8 cellular contexts compared by ENCODE assay signal in genomic region chr1:59296358-59297256, GRCh38. TPM values are rescaled to one million over a fixed set of nuclear protein-coding genes. Genes with fewer than 3 reads are reported as not detected.
DNase-seq lines count a peak whose midpoint lies in the region; FAIRE-seq and TF ChIP-seq lines count a peak whose summit lies in the region.

A gene with protein sequence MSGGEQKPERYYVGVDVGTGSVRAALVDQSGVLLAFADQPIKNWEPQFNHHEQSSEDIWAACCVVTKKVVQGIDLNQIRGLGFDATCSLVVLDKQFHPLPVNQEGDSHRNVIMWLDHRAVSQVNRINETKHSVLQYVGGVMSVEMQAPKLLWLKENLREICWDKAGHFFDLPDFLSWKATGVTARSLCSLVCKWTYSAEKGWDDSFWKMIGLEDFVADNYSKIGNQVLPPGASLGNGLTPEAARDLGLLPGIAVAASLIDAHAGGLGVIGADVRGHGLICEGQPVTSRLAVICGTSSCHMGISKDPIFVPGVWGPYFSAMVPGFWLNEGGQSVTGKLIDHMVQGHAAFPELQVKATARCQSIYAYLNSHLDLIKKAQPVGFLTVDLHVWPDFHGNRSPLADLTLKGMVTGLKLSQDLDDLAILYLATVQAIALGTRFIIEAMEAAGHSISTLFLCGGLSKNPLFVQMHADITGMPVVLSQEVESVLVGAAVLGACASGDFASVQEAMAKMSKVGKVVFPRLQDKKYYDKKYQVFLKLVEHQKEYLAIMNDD (plus strand): TSS chr1:59297094. CDS start chr1:59321550, 24,456 bp downstream.

- H4K20me1 ChIP-seq in MM.1S (ENCODE audit: insufficient read depth, low read length) = no peaks in the 10 kb centered on the region
- H4K20me1 ChIP-seq in neural progenitor cell (ENCODE audit: low read depth) = no peaks in the 10 kb centered on the region

- peaks cover 4% of the 10 kb centered on the region for H3K9me3 Mint-ChIP-seq in neural progenitor cell

- H3K27me3 ChIP-seq in MM.1S (replicated peaks; ENCODE audit: insufficient read depth, low read length) (no peaks in the 10 kb centered on the region), neural progenitor cell (peaks cover 12% of the 10 kb centered on the region), stomach smooth muscle (ENCODE audit: control insufficient read depth in 1 of 2, insufficient read depth in 2 of 2, low read length in 2 of 2) (no peaks in the 10 kb centered on the region)

- peaks cover 5% of the 10 kb centered on the region for H3K36me3 Mint-ChIP-seq in neural progenitor cell

- H3K9ac ChIP-seq in MM.1S (ENCODE audit: low read length) (peak within 1 kb of the TSS; percentile 73), neural progenitor cell (peak within 1 kb of the TSS; percentile 11), stomach smooth muscle (ENCODE audit: low read length in 2 of 2) (peak within 1 kb of the TSS; percentile 98 to 100)

- H3K4me1 Mint-ChIP-seq in neural progenitor cell = peaks cover 16% of the 10 kb centered on the region

- H3K36me3 ChIP-seq in MM.1S (replicated peaks; ENCODE audit: insufficient read depth, low read length) (no peaks in the 10 kb centered on the region), neural progenitor cell (no peaks in the 10 kb centered on the region), stomach smooth muscle (ENCODE audit: control insufficient read depth in 2 of 2, insufficient read depth in 2 of 2, low read length in 2 of 2) (no peaks in the 10 kb centered on the region)

- peak within 1 kb of the TSS; percentile 91 for H2AFZ ChIP-seq in MM.1S (ENCODE audit: low read length)
- peak within 1 kb of the TSS; percentile 92 for H2AFZ ChIP-seq in neural progenitor cell (replicated peaks)

- H3F3A ChIP-seq in MM.1S (ENCODE audit: insufficient read depth, low read length) (peaks cover 23% of the 10 kb centered on the region), neural progenitor cell (ENCODE audit: low read depth) (peaks cover 24% of the 10 kb centered on the region)

- H3K79me2 ChIP-seq in MM.1S (ENCODE audit: low read length) (no peaks in the 10 kb centered on the region), neural progenitor cell (ENCODE audit: low read depth) (no peaks in the 10 kb centered on the region)

- H3K4me2 ChIP-seq in MM.1S (ENCODE audit: low read depth, low read length) (peak within 1 kb of the TSS; percentile 97), neural progenitor cell (peak within 1 kb of the TSS; percentile 85)

- H3K27ac Mint-ChIP-seq in neural progenitor cell = peak within 1 kb of the TSS; percentile 98

- DNase-seq in HCEC 1CT (peak; percentile 100), MM.1S (peak; percentile 96), SIG-M5 treated with dmso at 0.1 percent for 504 hours (lab: John Stamatoyannopoulos, UW; ENCODE audit: unreplicated experiment) (peak; percentile 96), foreskin fibroblast (peak; percentile 99), neural progenitor cell (ENCODE audit: low spot score) (peak; percentile 96)
- peak; percentile 71 for DNase-seq in activated gamma-delta T cell treated with anti-CD3 and anti-CD28 coated beads, Interleukin-2, amount 50 U/mL, for 16 hours (ENCODE audit: low read depth)

- TF ChIP-seq CTCF in MM.1S (IDR thresholded peaks at IDR 0.05; ENCODE audit: low read length) (no peak), foreskin fibroblast (IDR thresholded peaks at IDR 0.05; ENCODE audit: low read depth, low read length) (no peak), neural progenitor cell (IDR thresholded peaks at IDR 0.05) (no peak)

- H3K27ac ChIP-seq in MM.1S (ENCODE audit: low read length) (peak within 1 kb of the TSS; percentile 75), neural progenitor cell (peak within 1 kb of the TSS; percentile 80), stomach smooth muscle (ENCODE audit: low read length) (peak within 1 kb of the TSS; percentile 100)

- peak; percentile 81 for FAIRE-seq in G401.6 (lab: Jason Lieb, UNC)

- H3K27me3 Mint-ChIP-seq in neural progenitor cell (ENCODE audit: insufficient read depth, low read depth) = peaks cover 8% of the 10 kb centered on the region

- no peaks in the 10 kb centered on the region for H3K9me2 ChIP-seq in MM.1S (replicated peaks; ENCODE audit: insufficient read depth, low read length)

- no peaks in the 10 kb centered on the region for H3K9me3 ChIP-seq in MM.1S (replicated peaks; ENCODE audit: insufficient read depth, low read length)
- no peaks in the 10 kb centered on the region for H3K9me3 ChIP-seq in neural progenitor cell (ENCODE audit: low read depth)
- H3K9me3 ChIP-seq in stomach smooth muscle (ENCODE audit: control insufficient read depth in 2 of 2, low read length in 2 of 2) = no peaks in the 10 kb centered on the region

- H3K4me1 ChIP-seq in MM.1S (ENCODE audit: low read length) = peaks cover 30% of the 10 kb centered on the region
- peaks cover 6% of the 10 kb centered on the region for H3K4me1 ChIP-seq in neural progenitor cell
- H3K4me1 ChIP-seq in stomach smooth muscle (ENCODE audit: control insufficient read depth, insufficient read depth, low read length) = peaks cover 5% of the 10 kb centered on the region

- H3K4me3 ChIP-seq in MM.1S (ENCODE audit: low read length) = peak within 1 kb of the TSS; percentile 81
- H3K4me3 ChIP-seq in foreskin fibroblast (ENCODE audit: low read depth in 1 of 2, low read length in 2 of 2) = peak within 1 kb of the TSS; percentile 65 to 75
- peak within 1 kb of the TSS; percentile 55 for H3K4me3 ChIP-seq in neural progenitor cell
- H3K4me3 ChIP-seq in stomach smooth muscle (ENCODE audit: low read length in 2 of 2) = peak within 1 kb of the TSS; percentile 89 to 90

- peak within 1 kb of the TSS; percentile 87 for H3K4me3 Mint-ChIP-seq in neural progenitor cell

RNA-seq across cellular contexts. Expression of the gene that starts here (rescaled TPM):
- total RNA-seq in neural progenitor cell (ENCODE audit: low replicate concordance) = 32.5 and 32.9 TPM in 2 replicates

Comparison
In these comparisons a context has a peak if more than half of its experiments do, and no peak if none do; other contexts are left out.
1. Peak in every context shown above with its lines: DNase-seq, H3K4me3 ChIP-seq and H3K27ac ChIP-seq.
2. H3K9ac ChIP-seq: peak in every context shown above with its lines; median percentile 99 in stomach smooth muscle; 73 in MM.1S; 11 in neural progenitor cell.